ENCODE assay signal across 9 cellular contexts in genomic region chr1:181152892-181153633, GRCh38.
DNase-seq lines count a peak whose midpoint lies in the region; ATAC-seq, FAIRE-seq and TF ChIP-seq lines count a peak whose summit lies in the region.
"Had no signal": no experiment of that assay in that cellular context is flagged by ENCODE, and none has a peak within 500 bp of the region (broad histone marks: within the 10 kb centered on the region; RNA-seq: fewer than 3 reads in every experiment).

No MANE protein-coding gene starts in this region.

- peak overlapping the region; percentile 87 for H3K4me2 ChIP-seq in HepG2 (ENCODE audit: low read depth, low read length)

- H3K9me3 ChIP-seq in HepG2 (ENCODE audit: low read length), result 0 out of 2 replicates have a peak, but pooled peaks cover 3% of the 10 kb centered on the region
- no peaks in the 10 kb centered on the region for H3K9me3 ChIP-seq in tibial nerve
- H3K9me3 ChIP-seq: SJSA1 had no signal

- ATAC-seq in GM21737 (IDR thresholded peaks at IDR 0.05; ENCODE audit: unreplicated experiment), result peak; percentile 62
- peak; percentile 97 for ATAC-seq in HepG2

- POLR2A ChIA-PET in HepG2 (lab: Yijun Ruan, JAX), result no interaction called here

- WGBS in HepG2 (ENCODE audit: low lambda C conversion rate), result 11% methylated on average over 13 of the region's 16 CpGs
- WGBS in tibial nerve, 2 donors, result 6 to 11% methylated on average over 15 to 16 of the region's 16 CpGs

- no peaks in the 10 kb centered on the region for H3K79me2 ChIP-seq in HepG2 (ENCODE audit: insufficient read depth, low read length)

- peak overlapping the region; percentile 23; the same call in 1 of the 2 replicates for H3K9ac ChIP-seq in HepG2 (ENCODE audit: insufficient read depth, low read depth, low read length)

- TF ChIP-seq EP300 in HepG2 (IDR thresholded peaks at IDR 0.05; ENCODE audit: low read depth in 2 of 2, low read length in 2 of 2) (no peak), HepG2 (CRISPR knock-in tag; IDR thresholded peaks at IDR 0.05; ENCODE audit: borderline replicate concordance) (no peak), tibial nerve (IDR thresholded peaks at IDR 0.05) (peak; percentile 90 to 95)

- TF ChIP-seq CTCF in bronchial epithelial cell (IDR thresholded peaks at IDR 0.05; ENCODE audit: insufficient read depth, low read length, severe bottlenecking) (peak; percentile 21), HepG2 (CRISPR knock-in tag; IDR thresholded peaks at IDR 0.05) (peak; percentile 43), tibial nerve (IDR thresholded peaks at IDR 0.05) (peak; percentile 20 to 35 (median 31))

- H3K36me3 ChIP-seq in bronchial epithelial cell (ENCODE audit: control insufficient read depth, insufficient read depth, low read length) (no peaks in the 10 kb centered on the region), HepG2 (replicated peaks in 1 of 2; ENCODE audit: control insufficient read depth in 1 of 2, insufficient read depth in 2 of 2, low read length in 2 of 2) (no peaks in the 10 kb centered on the region), tibial nerve (no peaks in the 10 kb centered on the region)
- H3K36me3 ChIP-seq: SJSA1 had no signal

- H3K4me1 ChIP-seq in HepG2 (ENCODE audit: insufficient read depth, low read length) (peaks cover 24% of the 10 kb centered on the region; the same call in 1 of the 2 replicates), tibial nerve (peaks cover 0 to 24% (median 23%) of the 10 kb centered on the region in 4 donors)

- no peaks in the 10 kb centered on the region for H3K27me3 ChIP-seq in bronchial epithelial cell (ENCODE audit: control insufficient read depth, insufficient read depth, low read length)
- peaks cover 0 to 12% of the 10 kb centered on the region in 2 experiments; a peak in 1 of 5 replicates for H3K27me3 ChIP-seq in HepG2 (ENCODE audit: control insufficient read depth in 1 of 2, insufficient read depth in 2 of 2, low read length in 2 of 2)
- H3K27me3 ChIP-seq in tibial nerve, result no peaks in the 10 kb centered on the region
- H3K27me3 ChIP-seq: SJSA1 had no signal

- no peaks in the 10 kb centered on the region for H4K20me1 ChIP-seq in HepG2 (ENCODE audit: insufficient read depth, low read length)

- in situ Hi-C loops in HepG2 (cut with HindIII; ENCODE audit: extremely low pct_ligation_motif_present, low pct_unique_long_range_greater_than_20kb), result no loop called here

- CTCF ChIA-PET in HepG2 (lab: Yijun Ruan, JAX; ENCODE audit: low intra/inter-chr PET ratio, low total read pairs), result no interaction called here

- H2AFZ ChIP-seq in HepG2 (ENCODE audit: low read length), result peak overlapping the region; percentile 67

- no TSS peak for BruUV-seq in HepG2 (replicated peaks; lab: Mats Ljungman, UMichigan)

- DNase-seq in LHCN-M2 (ENCODE audit: low read depth), result peak; percentile 96
- DNase-seq in bronchial epithelial cell (ENCODE audit: low read depth), result peak; percentile 23
- DNase-seq in HepG2 (ENCODE audit: low spot score), result no peak
- DNase-seq in tibial nerve (ENCODE audit: low spot score in 2 of 2), result peak; percentile 43 to 60
- no peak for DNase-seq in DMS114 treated with DMSO at 0.1 percent for 48 hours (lab: John Stamatoyannopoulos, UW; ENCODE audit: unreplicated experiment)
- no peak for DNase-seq in activated gamma-delta T cell (lab: John Stamatoyannopoulos, UW)

- 0 out of 2 replicates have a peak, but pooled peaks have one; percentile 35 for TF ChIP-seq RAD21 in HepG2 (CRISPR knock-in tag; IDR thresholded peaks at IDR 0.05)

- intact Hi-C loops in HepG2 (cut with micrococcal nuclease; ENCODE audit: unreplicated experiment), result no loop called here

- TF ChIP-seq POLR2A in HepG2 (IDR thresholded peaks at IDR 0.05; ENCODE audit: insufficient read depth in 1 of 2, low read depth in 2 of 2, low read length in 2 of 2) (no peak), tibial nerve (IDR thresholded peaks at IDR 0.05) (peak; percentile 28 to 55)

- H3K4me3 ChIP-seq in GM08714 (ENCODE audit: low read length) (peak overlapping the region; percentile 19; the same call in 1 of the 2 replicates), bronchial epithelial cell (ENCODE audit: low read depth, low read length) (no peak overlapping the region), HepG2 (replicated peaks in 1 of 3; ENCODE audit: insufficient read depth in 1 of 3, low read depth in 2 of 3, low read length in 3 of 3) (peak overlapping the region in 1 of 3 experiments; percentile 55; a peak in 2 of 6 replicates), tibial nerve (no peak overlapping the region)
- H3K4me3 ChIP-seq: SJSA1 had no signal

- no peak overlapping the region for H3K27ac ChIP-seq in HepG2 (ENCODE audit: extremely low read length, insufficient read depth, low read length)
- H3K27ac ChIP-seq in tibial nerve, result peak overlapping the region; percentile 60 to 90 (median 76)
- H3K27ac ChIP-seq: SJSA1 had no signal

- FAIRE-seq in bronchial epithelial cell (lab: Jason Lieb, UNC), result no peak
- FAIRE-seq in HepG2 (lab: Jason Lieb, UNC), result no peak

TF ChIP-seq in HepG2, 621 proteins besides CTCF, POLR2A, EP300 and RAD21 (continues in another document):
- TF ChIP-seq, protein P1, sequence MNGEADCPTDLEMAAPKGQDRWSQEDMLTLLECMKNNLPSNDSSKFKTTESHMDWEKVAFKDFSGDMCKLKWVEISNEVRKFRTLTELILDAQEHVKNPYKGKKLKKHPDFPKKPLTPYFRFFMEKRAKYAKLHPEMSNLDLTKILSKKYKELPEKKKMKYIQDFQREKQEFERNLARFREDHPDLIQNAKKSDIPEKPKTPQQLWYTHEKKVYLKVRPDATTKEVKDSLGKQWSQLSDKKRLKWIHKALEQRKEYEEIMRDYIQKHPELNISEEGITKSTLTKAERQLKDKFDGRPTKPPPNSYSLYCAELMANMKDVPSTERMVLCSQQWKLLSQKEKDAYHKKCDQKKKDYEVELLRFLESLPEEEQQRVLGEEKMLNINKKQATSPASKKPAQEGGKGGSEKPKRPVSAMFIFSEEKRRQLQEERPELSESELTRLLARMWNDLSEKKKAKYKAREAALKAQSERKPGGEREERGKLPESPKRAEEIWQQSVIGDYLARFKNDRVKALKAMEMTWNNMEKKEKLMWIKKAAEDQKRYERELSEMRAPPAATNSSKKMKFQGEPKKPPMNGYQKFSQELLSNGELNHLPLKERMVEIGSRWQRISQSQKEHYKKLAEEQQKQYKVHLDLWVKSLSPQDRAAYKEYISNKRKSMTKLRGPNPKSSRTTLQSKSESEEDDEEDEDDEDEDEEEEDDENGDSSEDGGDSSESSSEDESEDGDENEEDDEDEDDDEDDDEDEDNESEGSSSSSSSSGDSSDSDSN (CRISPR knock-in tag; IDR thresholded peaks at IDR 0.05), result peak; percentile 44; the same call in 1 of the 2 replicates
- TF ChIP-seq, protein P2, sequence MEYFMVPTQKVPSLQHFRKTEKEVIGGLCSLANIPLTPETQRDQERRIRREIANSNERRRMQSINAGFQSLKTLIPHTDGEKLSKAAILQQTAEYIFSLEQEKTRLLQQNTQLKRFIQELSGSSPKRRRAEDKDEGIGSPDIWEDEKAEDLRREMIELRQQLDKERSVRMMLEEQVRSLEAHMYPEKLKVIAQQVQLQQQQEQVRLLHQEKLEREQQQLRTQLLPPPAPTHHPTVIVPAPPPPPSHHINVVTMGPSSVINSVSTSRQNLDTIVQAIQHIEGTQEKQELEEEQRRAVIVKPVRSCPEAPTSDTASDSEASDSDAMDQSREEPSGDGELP (IDR thresholded peaks at IDR 0.05; ENCODE audit: borderline replicate concordance, low read depth), result peak; percentile 12; the same call in 1 of the 2 replicates
- TF ChIP-seq ZNF768 (CRISPR knock-in tag; IDR thresholded peaks at IDR 0.05) (0 out of 2 replicates have a peak, but pooled peaks have one; percentile 16), STAG1 (CRISPR knock-in tag; IDR thresholded peaks at IDR 0.05) (peak; percentile 45), AKNA (CRISPR knock-in tag; IDR thresholded peaks at IDR 0.05; ENCODE audit: borderline replicate concordance) (no peak)

Comparison
In these comparisons a context has a peak if more than half of its experiments do, and no peak if none do; other contexts are left out.
1. DNase-seq: peak in LHCN-M2 (single experiment), bronchial epithelial cell (single experiment) and tibial nerve (2 of 2); none in HepG2 (single experiment), DMS114 treated with DMSO at 0.1 percent for 48 hours (single experiment) and activated gamma-delta T cell (single experiment).
2. POLR2A ChIP-seq: peak in tibial nerve (2 of 2); none in HepG2 (0 of 2).
3. Peak in every context shown above with its lines, with median percentiles within 50 percentile points of each other: CTCF ChIP-seq.